In genomic region chr4:76208005-76208765, GRCh38 we compare ENCODE assay signal across 8 cellular contexts. TPM values are rescaled to one million over a fixed set of nuclear protein-coding genes. Genes with fewer than 3 reads are reported as not detected.
DNase-seq lines count a peak whose midpoint lies in the region; ATAC-seq, FAIRE-seq and TF ChIP-seq lines count a peak whose summit lies in the region.

No MANE protein-coding gene starts in this region.

- H3K27me3 Mint-ChIP-seq in GM23338 (ENCODE audit: insufficient read depth, low read depth, poor library complexity), result no peaks in the 10 kb centered on the region

- H3K4me1 ChIP-seq in GM23338 (ENCODE audit: insufficient read depth) (peaks cover 15% of the 10 kb centered on the region), vagina (peaks cover 82% of the 10 kb centered on the region)

- no peak for TF ChIP-seq CTCF in GM23338 (conservative IDR thresholded peaks at IDR 0.05; ENCODE audit: low read depth in 2 of 2)
- no peak for TF ChIP-seq CTCF in vagina (IDR thresholded peaks at IDR 0.05)

- no peaks in the 10 kb centered on the region for H3K9me3 ChIP-seq in vagina

- H3K9me2 ChIP-seq in GM23338 (ENCODE audit: insufficient read depth), result no peaks in the 10 kb centered on the region

- intact Hi-C loops in vagina (cut with DNase I), result no loop called here

- peak in 1 of 2 donors; percentile 18 for TF ChIP-seq POLR2A in vagina (IDR thresholded peaks at IDR 0.05)

- no peaks in the 10 kb centered on the region for H3K36me3 Mint-ChIP-seq in GM23338 (ENCODE audit: low read depth)

- H2AFZ ChIP-seq in GM23338, result no peak overlapping the region

- peak; percentile 72 for FAIRE-seq in RCC 7860 (lab: Jason Lieb, UNC)

- H3K27ac ChIP-seq in GM23338 (ENCODE audit: low read depth) (no peak overlapping the region), vagina (peak overlapping the region; percentile 95)

- H3F3A ChIP-seq in GM23338 (replicated peaks; ENCODE audit: low read depth), result peaks cover 5% of the 10 kb centered on the region

- no peaks in the 10 kb centered on the region for H3K9me3 Mint-ChIP-seq in GM23338

- H3K4me2 ChIP-seq in GM23338, result no peak overlapping the region

- H3K4me1 Mint-ChIP-seq in GM23338, result peaks cover 19% of the 10 kb centered on the region

- H3K27ac Mint-ChIP-seq in GM23338, result 0 out of 2 replicates have a peak overlapping the region, but pooled peaks have one; percentile 39

- H4K20me1 ChIP-seq in GM23338 (replicated peaks; ENCODE audit: insufficient read depth), result peaks cover 11% of the 10 kb centered on the region; the same call in 1 of the 2 replicates

- H3K27me3 ChIP-seq in GM23338 (ENCODE audit: insufficient read depth) (no peaks in the 10 kb centered on the region), vagina (no peaks in the 10 kb centered on the region)

- DNase-seq in GM23338 (ENCODE audit: low spot score) (no peak), RCC 7860 (ENCODE audit: low spot score) (peak; percentile 78), epidermal melanocyte (ENCODE audit: insufficient read length, low spot score) (peak; percentile 31), mucosa of gallbladder (ENCODE audit: low spot score) (peak; percentile 84), vagina (ENCODE audit: extremely low spot score in 2 of 2) (peak in 1 of 2 donors; percentile 96), DMS114 treated with DMSO at 0.1 percent for 48 hours (lab: John Stamatoyannopoulos, UW; ENCODE audit: unreplicated experiment) (no peak), islet precursor cell (no peak)

- ATAC-seq in GM23338 (peak; percentile 15; the same call in 1 of the 3 replicates), HG02763 (IDR thresholded peaks at IDR 0.05; ENCODE audit: unreplicated experiment) (no peak)

- peaks cover 63% of the 10 kb centered on the region for H3K79me2 ChIP-seq in GM23338 (replicated peaks; ENCODE audit: insufficient read depth)

- H3K36me3 ChIP-seq in GM23338 (ENCODE audit: insufficient read depth) (no peaks in the 10 kb centered on the region), vagina (no peaks in the 10 kb centered on the region)

- H3K4me3 ChIP-seq in GM23338, result no peak overlapping the region
- peak overlapping the region; percentile 24 to 33 for H3K4me3 ChIP-seq in vagina

- H3K4me3 Mint-ChIP-seq in GM23338, result no peak overlapping the region

TF ChIP-seq in GM23338, 12 proteins besides CTCF, POLR2A, EP300 and RAD21 (continues in another document):
- no peak for TF ChIP-seq NANOG (IDR thresholded peaks at IDR 0.05; ENCODE audit: borderline replicate concordance)
- no peak for TF ChIP-seq ZNF331 (CRISPR knock-in tag; IDR thresholded peaks at IDR 0.05; ENCODE audit: low read depth)
- TF ChIP-seq EZH2phosphoT487 (IDR thresholded peaks at IDR 0.05; ENCODE audit: unreplicated experiment), result no peak
- no peak for TF ChIP-seq CREB1 (CRISPR knock-in tag; IDR thresholded peaks at IDR 0.05; ENCODE audit: low read depth)
- no peak for TF ChIP-seq ZNF114 (CRISPR knock-in tag; IDR thresholded peaks at IDR 0.05)
- TF ChIP-seq REST (IDR thresholded peaks at IDR 0.05; ENCODE audit: unreplicated experiment), result no peak
- no peak for TF ChIP-seq EZH2 (IDR thresholded peaks at IDR 0.05; ENCODE audit: low read depth, unreplicated experiment)
- no peak for TF ChIP-seq POLR2AphosphoS5 (IDR thresholded peaks at IDR 0.05; ENCODE audit: low read depth)
- no peak for TF ChIP-seq ETS1 (IDR thresholded peaks at IDR 0.05)
- no peak for TF ChIP-seq STAT1 (IDR thresholded peaks at IDR 0.05; ENCODE audit: unreplicated experiment)

RNA-seq across cellular contexts. Expression of gene SCARB2, which starts 5.4 kb away (rescaled TPM):
- 40.8 and 41.0 TPM in 2 replicates for total RNA-seq in GM23338 (2014; rRNA removed; shearing (Covaris generic))
- polyA plus RNA-seq in GM23338 (2016; fragmentation: Nextera tagmentation; extraction: Ambion mirVana), result 15.4 and 17.7 TPM in 2 replicates
- total RNA-seq in mucosa of gallbladder, result 213 TPM
- total RNA-seq in vagina, result 156 TPM

RNA-seq across cellular contexts. Expression of gene FAM47E, which starts 43.3 kb away (rescaled TPM):
- total RNA-seq in GM23338 (2014; rRNA removed; shearing (Covaris generic)), result 0.66 and 2.9 TPM in 2 replicates
- 2.3 and 4.4 TPM in 2 replicates for polyA plus RNA-seq in GM23338 (2016; fragmentation: Nextera tagmentation; extraction: Ambion mirVana)
- 13.8 TPM for total RNA-seq in mucosa of gallbladder
- 0.49 TPM for total RNA-seq in vagina

RNA-seq across cellular contexts. Expression of gene NUP54, which starts 60.0 kb away (rescaled TPM):
- total RNA-seq in GM23338 (2014; rRNA removed; shearing (Covaris generic)), result 117 and 118 TPM in 2 replicates
- polyA plus RNA-seq in GM23338 (2016; fragmentation: Nextera tagmentation; extraction: Ambion mirVana), result 86.6 and 97.8 TPM in 2 replicates
- total RNA-seq in mucosa of gallbladder (23.5 TPM), vagina (31.2 TPM)

Comparison
In these comparisons a context has a peak if more than half of its experiments do, and no peak if none do; other contexts are left out.
1. DNase-seq: peak in RCC 7860 (single experiment), epidermal melanocyte (single experiment) and mucosa of gallbladder (single experiment); none in GM23338 (single experiment), DMS114 treated with DMSO at 0.1 percent for 48 hours (single experiment) and islet precursor cell (single experiment).